In the genomic region with DNA sequence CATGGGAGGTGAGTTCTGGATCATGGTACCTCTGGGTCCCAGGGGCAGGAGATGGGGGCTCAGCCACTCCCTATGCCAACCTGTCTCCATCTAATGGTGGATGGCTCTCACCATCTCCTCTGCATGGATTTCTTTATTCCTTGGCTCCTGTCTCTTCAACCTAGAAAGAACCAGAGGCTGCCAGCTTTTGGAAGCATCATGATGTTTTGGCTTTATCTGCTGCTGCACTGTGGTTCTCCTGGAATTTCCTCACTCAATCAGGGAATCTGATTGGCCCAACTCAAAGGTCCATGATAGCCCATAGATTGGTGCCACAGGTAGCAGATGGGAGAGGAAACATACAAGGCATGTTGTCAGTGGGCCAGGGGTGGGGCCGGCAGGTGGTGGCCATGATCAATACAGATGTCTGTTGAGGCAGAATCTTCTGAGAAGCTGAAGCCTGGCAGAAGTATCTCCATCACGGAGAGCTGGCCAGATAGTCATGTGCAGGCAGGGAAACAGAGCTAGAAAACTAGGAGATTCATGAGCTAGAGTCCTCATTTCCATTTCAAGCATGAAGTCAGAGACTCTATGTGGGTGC, we compare ENCODE assay signal across 20 cellular contexts.
DNase-seq lines count a peak whose midpoint lies in the region; ATAC-seq and TF ChIP-seq lines count a peak whose summit lies in the region.
"Had no signal": no experiment of that assay in that cellular context is flagged by ENCODE, and none has a peak within 500 bp of the region (broad histone marks: within the 10 kb centered on the region; RNA-seq: fewer than 3 reads in every experiment).

No MANE protein-coding gene starts in this region.

- intact Hi-C loops in colonic mucosa (cut with DNase I) (no loop called here), posterior vena cava (cut with DNase I) (no loop called here), tibial artery (cut with DNase I; ENCODE audit: low total_unique reads) (no loop called here)

- no peak overlapping the region for H3K27ac ChIP-seq in Peyer's patch
- no peak overlapping the region for H3K27ac ChIP-seq in colonic mucosa
- peak overlapping the region; percentile 72 to 75 for H3K27ac ChIP-seq in tibial artery

- H3K4me3 ChIP-seq in Peyer's patch (no peak overlapping the region), colonic mucosa (no peak overlapping the region), tibial artery (no peak overlapping the region)
- H3K4me3 ChIP-seq: heart right ventricle, left lung had no signal

- TF ChIP-seq CTCF in Peyer's patch (IDR thresholded peaks at IDR 0.05): no peak
- TF ChIP-seq CTCF in colonic mucosa (IDR thresholded peaks at IDR 0.05): no peak
- no peak for TF ChIP-seq CTCF in tibial artery (IDR thresholded peaks at IDR 0.05)

- H3K36me3 ChIP-seq in Peyer's patch: no peaks in the 10 kb centered on the region
- no peaks in the 10 kb centered on the region for H3K36me3 ChIP-seq in colonic mucosa
- H3K36me3 ChIP-seq in tibial artery: no peaks in the 10 kb centered on the region
- H3K36me3 ChIP-seq: heart right ventricle, left lung had no signal

- ATAC-seq in GM18505 (IDR thresholded peaks at IDR 0.05; ENCODE audit: unreplicated experiment): no peak
- no peak for ATAC-seq in GM19397 (IDR thresholded peaks at IDR 0.05; ENCODE audit: unreplicated experiment)
- ATAC-seq: heart right ventricle, left lung, PC-3 had no signal

- H3K4me1 ChIP-seq in Peyer's patch: peaks cover 0 to 10% (median 0%) of the 10 kb centered on the region in 4 donors
- no peaks in the 10 kb centered on the region for H3K4me1 ChIP-seq in colonic mucosa
- peaks cover 0 to 91% (median 72%) of the 10 kb centered on the region in 4 donors for H3K4me1 ChIP-seq in tibial artery

- no peak overlapping the region for H3K9ac ChIP-seq in colonic mucosa (ENCODE audit: low read depth in 2 of 2, low read length in 2 of 2)

- H3K27me3 ChIP-seq in Peyer's patch (no peaks in the 10 kb centered on the region), colonic mucosa (no peaks in the 10 kb centered on the region), tibial artery (no peaks in the 10 kb centered on the region)
- H3K27me3 ChIP-seq: left lung had no signal

- TF ChIP-seq POLR2A in Peyer's patch (IDR thresholded peaks at IDR 0.05) (no peak), GM18505 (IDR thresholded peaks at IDR 0.05; ENCODE audit: borderline replicate concordance, extremely low read depth, insufficient read depth, insufficient read length) (no peak)

- peak in 2 of 3 donors; percentile 8 to 14 for DNase-seq in Peyer's patch
- peak; percentile 10 for DNase-seq in colonic mucosa
- peak; percentile 52 for DNase-seq in posterior vena cava (ENCODE audit: low spot score)
- peak in 1 of 2 donors; percentile 41 for DNase-seq in tibial artery
- DNase-seq in germinal center (ENCODE audit: low spot score): no peak
- DNase-seq: activated CD4-positive, alpha-beta T cell treated with anti-CD3 and anti-CD28 coated beads for 4 hours; CD4-positive, alpha-beta memory T cell; cortex of kidney; DMS153; GDM1; GOT3; heart right ventricle; left lung; NCI-H1092; NCI-H2029; NCI-H226; PC-3; SHP77 treated with DMSO at 0.1 percent for 48 hours had no signal

- no peaks in the 10 kb centered on the region for H3K9me3 ChIP-seq in Peyer's patch
- H3K9me3 ChIP-seq in colonic mucosa: no peaks in the 10 kb centered on the region
- no peaks in the 10 kb centered on the region for H3K9me3 ChIP-seq in tibial artery
- H3K9me3 ChIP-seq: heart right ventricle, left lung had no signal

Comparison
In these comparisons a context has a peak if more than half of its experiments do, and no peak if none do; other contexts are left out.
1. H3K27ac ChIP-seq: peak in tibial artery (2 of 2); none in Peyer's patch (0 of 4) and colonic mucosa (single experiment).